3 cellular contexts compared by ENCODE assay signal in the genomic region with DNA sequence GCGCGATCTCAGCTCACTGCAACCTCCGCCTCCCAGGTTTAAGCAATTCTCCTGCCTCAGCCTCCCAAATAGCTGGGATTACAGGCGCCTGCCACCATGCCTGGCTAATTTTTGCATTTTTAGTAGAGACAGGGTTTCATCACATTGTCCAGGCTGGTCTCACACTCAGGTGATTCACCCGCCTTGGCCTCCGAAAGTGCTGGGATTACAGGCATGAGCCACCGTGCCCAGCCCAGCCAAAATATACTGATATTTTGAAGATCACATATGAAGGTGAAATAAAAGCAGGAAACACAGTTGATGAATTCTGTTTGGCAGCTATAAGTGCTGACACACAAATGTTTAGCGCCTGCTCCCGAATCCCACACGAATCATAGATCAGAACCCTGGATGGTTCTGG. TPM values are rescaled to one million over a fixed set of nuclear protein-coding genes. Genes with fewer than 3 reads are reported as not detected.
"Had no signal": no experiment of that assay in that cellular context is flagged by ENCODE, and none has a peak within 500 bp of the region (broad histone marks: within the 10 kb centered on the region; RNA-seq: fewer than 3 reads in every experiment).

No MANE protein-coding gene starts in this region.

RNA-seq across cellular contexts. Expression of gene IRX4, which starts 39.0 kb away (rescaled TPM):
- total RNA-seq: GM23248, H4, HFFc6 had no signal
- polyA plus RNA-seq: GM23248 had no signal
